28 cellular contexts compared by ENCODE assay signal in the genomic region with DNA sequence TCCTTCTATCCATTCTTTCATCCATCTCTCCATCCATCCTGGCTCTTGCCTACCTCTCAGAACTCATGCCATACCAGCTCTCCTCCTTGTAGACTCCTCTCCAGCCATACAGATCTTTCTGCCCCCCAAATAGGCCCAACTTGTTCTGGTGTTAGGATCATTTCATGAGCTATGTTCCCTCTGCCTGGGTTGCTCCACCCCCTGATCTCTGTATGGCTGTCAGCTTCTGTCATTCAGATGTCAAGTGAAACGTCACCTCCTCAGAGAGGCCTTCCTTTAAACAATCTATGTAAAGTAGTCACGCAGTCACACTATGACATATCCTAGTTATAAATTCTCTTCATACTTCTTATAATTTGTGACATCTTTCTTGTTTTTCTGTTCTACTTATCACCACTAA. TPM values are rescaled to one million over a fixed set of nuclear protein-coding genes. Genes with fewer than 3 reads are reported as not detected.
"Had no signal": no experiment of that assay in that cellular context is flagged by ENCODE, and none has a peak within 500 bp of the region (broad histone marks: within the 10 kb centered on the region; RNA-seq: fewer than 3 reads in every experiment).

No MANE protein-coding gene starts in this region.

- H3K4me3 Mint-ChIP-seq: naive thymus-derived CD4-positive, alpha-beta T cell had no signal

- H3K27ac Mint-ChIP-seq: naive thymus-derived CD4-positive, alpha-beta T cell; progenitor cell of endocrine pancreas had no signal

- H3K36me3 ChIP-seq: brain microvascular endothelial cell, right atrium auricular region, stomach had no signal

- H3K4me1 Mint-ChIP-seq: naive thymus-derived CD4-positive, alpha-beta T cell had no signal

- H3K9me3 Mint-ChIP-seq: naive thymus-derived CD4-positive, alpha-beta T cell had no signal

- H3K9me3 ChIP-seq: right atrium auricular region, stomach had no signal

- DNase-seq: activated CD8-positive, alpha-beta memory T cell treated with anti-CD3 and anti-CD28 coated beads for 24 hours; activated CD8-positive, alpha-beta memory T cell treated with anti-CD3 and anti-CD28 coated beads, Interleukin-2, amount 50 U/mL, for 48 hours; activated effector memory CD4-positive, alpha-beta T cell treated with anti-CD3 and anti-CD28 coated beads, Interleukin-2, amount 50 U/mL, for 16 hours; activated naive CD4-positive, alpha-beta T cell treated with anti-CD3 and anti-CD28 coated beads, Interleukin-2, amount 50 U/mL, for 16 hours; activated T-cell treated with anti-CD3 and anti-CD28 coated beads, Interleukin-2, amount 50 U/mL, for 48 hours; aorta; brain microvascular endothelial cell; central memory CD4-positive, alpha-beta T cell; dorsolateral prefrontal cortex; foreskin melanocyte; kidney glomerular epithelial cell; left ventricle myocardium superior; mesenchymal stem cell; naive thymus-derived CD4-positive, alpha-beta T cell; nucleus accumbens; small intestine; stimulated activated CD4-positive, alpha-beta T cell treated with anti-CD3 and anti-CD28 coated beads, Interleukin-15, amount 100 ng/mL, for 24 hours; stimulated activated CD4-positive, alpha-beta T cell treated with anti-CD3 and anti-CD28 coated beads, Interleukin-2, amount 100 ng/mL, for 48 hours; stomach; trophoblast cell had no signal

- H3K27ac ChIP-seq: brain microvascular endothelial cell, dorsolateral prefrontal cortex, right atrium auricular region, stomach had no signal

- H3K4me3 ChIP-seq: dorsolateral prefrontal cortex, right atrium auricular region, stomach had no signal

- H3K36me3 Mint-ChIP-seq: naive thymus-derived CD4-positive, alpha-beta T cell had no signal

- ATAC-seq: activated CD4-positive, CD25-positive, alpha-beta regulatory T cell treated with anti-CD3 and anti-CD28 coated beads, Interleukin-2, amount 50 U/mL, for 24 hours; left ventricle myocardium superior; naive thymus-derived CD4-positive, alpha-beta T cell had no signal

- H3K27me3 ChIP-seq: brain microvascular endothelial cell, right atrium auricular region, stomach had no signal

- H3K4me1 ChIP-seq: right atrium auricular region, stomach had no signal

RNA-seq across cellular contexts. Expression of a gene that starts 42.3 kb away (rescaled TPM):
- total RNA-seq: aorta; dorsolateral prefrontal cortex; epithelial cell of proximal tubule; fibroblast of lung; left ventricle myocardium superior; mucosa of gallbladder; naive thymus-derived CD4-positive, alpha-beta T cell; progenitor cell of endocrine pancreas; right atrium auricular region; T-helper 1 cell treated with Interleukin-12 subunit alpha and Interleukin-12 subunit beta and Interleukin-4 antibody, amounts not matched to agents 30 ng/mL and 1 ng/mL, for 36 hours; temporal lobe had no signal
